ENCODE assay signal across 8 cellular contexts in the genomic region with DNA sequence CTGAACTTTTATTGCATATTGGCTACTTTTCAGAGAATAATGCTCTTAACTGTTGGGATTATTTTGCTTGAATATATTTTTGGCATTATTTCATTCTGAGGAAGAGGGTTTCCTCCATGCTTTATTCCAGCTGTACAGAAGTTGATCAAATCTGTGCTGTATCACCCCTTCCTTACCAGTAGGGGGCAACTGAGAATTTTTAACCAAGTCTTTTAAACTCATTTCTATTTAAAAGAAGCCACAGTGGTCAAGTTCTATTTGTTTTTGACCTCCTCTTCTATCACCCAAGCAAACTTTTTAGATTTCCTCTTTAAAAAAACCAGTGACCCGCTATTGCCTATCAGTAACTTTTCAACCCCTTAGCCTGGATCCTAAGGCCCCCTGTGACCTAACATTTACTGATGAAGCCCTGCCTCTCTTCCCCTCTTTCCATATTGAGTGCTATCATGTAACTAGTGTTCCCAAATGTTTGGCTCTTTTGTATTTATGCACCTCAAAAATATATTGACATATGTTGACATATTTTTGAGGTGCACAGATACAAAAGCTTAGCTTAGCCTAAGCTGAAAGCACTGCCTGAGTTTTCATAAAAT.
DNase-seq lines count a peak whose midpoint lies in the region; ATAC-seq, FAIRE-seq and TF ChIP-seq lines count a peak whose summit lies in the region.

No MANE protein-coding gene starts in this region.

- no peak overlapping the region for H3K4me3 ChIP-seq in fibroblast of villous mesenchyme (ENCODE audit: low read depth, low read length)
- no peak overlapping the region for H3K4me3 ChIP-seq in thoracic aorta

- H3K4me1 ChIP-seq in thoracic aorta (ENCODE audit: control insufficient read depth in 1 of 2, low read depth in 2 of 2) = no peaks in the 10 kb centered on the region

- H3K27me3 ChIP-seq in thoracic aorta (replicated peaks; ENCODE audit: insufficient read depth) = no peaks in the 10 kb centered on the region

- H3K27ac ChIP-seq in thoracic aorta = no peak overlapping the region

- no peak overlapping the region for H3K27ac Mint-ChIP-seq in activated CD4-positive, alpha-beta memory T cell treated with anti-CD3 and anti-CD28 coated beads, Interleukin-2, amount 10 ng/mL, durations not matched to agents 7 days and 5 days

- H3K27me3 Mint-ChIP-seq in activated CD4-positive, alpha-beta memory T cell treated with anti-CD3 and anti-CD28 coated beads, Interleukin-2, amount 10 ng/mL, durations not matched to agents 7 days and 5 days = peaks cover 1% of the 10 kb centered on the region

- FAIRE-seq in GM18507 (lab: Jason Lieb, UNC) = peak; percentile 71

- no peaks in the 10 kb centered on the region for H3K9me3 ChIP-seq in thoracic aorta

- POLR2A ChIA-PET in activated CD4-positive, alpha-beta memory T cell treated with anti-CD3 and anti-CD28 coated beads, Interleukin-2, amount 10 ng/mL, durations not matched to agents 7 days and 5 days (lab: Charles Lee) = no interaction called here

- no peaks in the 10 kb centered on the region for H3K4me1 Mint-ChIP-seq in activated CD4-positive, alpha-beta memory T cell treated with anti-CD3 and anti-CD28 coated beads, Interleukin-2, amount 10 ng/mL, durations not matched to agents 7 days and 5 days

- H3K36me3 Mint-ChIP-seq in activated CD4-positive, alpha-beta memory T cell treated with anti-CD3 and anti-CD28 coated beads, Interleukin-2, amount 10 ng/mL, durations not matched to agents 7 days and 5 days (ENCODE audit: low read depth) = no peaks in the 10 kb centered on the region

- H3K4me3 Mint-ChIP-seq in activated CD4-positive, alpha-beta memory T cell treated with anti-CD3 and anti-CD28 coated beads, Interleukin-2, amount 10 ng/mL, durations not matched to agents 7 days and 5 days = no peak overlapping the region

- DNase-seq in AG08395 (ENCODE audit: low spot score) (peak; percentile 39), GM18507 (ENCODE audit: extremely low spot score, insufficient read length, low read depth) (no peak), RPMI8226 (peak; percentile 17), fibroblast of villous mesenchyme (ENCODE audit: low read depth) (peak; percentile 37), thoracic aorta (ENCODE audit: low spot score) (no peak)
- DNase-seq in activated CD4-positive, alpha-beta memory T cell treated with anti-CD3 and anti-CD28 coated beads, Interleukin-2, amount 10 ng/mL, durations not matched to agents 7 days and 5 days = no peak

- ATAC-seq in HG03108 (IDR thresholded peaks at IDR 0.05; ENCODE audit: unreplicated experiment) (peak; percentile 72), thoracic aorta (ENCODE audit: insufficient number of reproducible peaks, low FRiP score, low read depth) (no peak), HG03280 (IDR thresholded peaks at IDR 0.05; ENCODE audit: unreplicated experiment) (no peak)

- H3K9me3 Mint-ChIP-seq in activated CD4-positive, alpha-beta memory T cell treated with anti-CD3 and anti-CD28 coated beads, Interleukin-2, amount 10 ng/mL, durations not matched to agents 7 days and 5 days = no peaks in the 10 kb centered on the region

- H3K36me3 ChIP-seq in thoracic aorta = no peaks in the 10 kb centered on the region

- TF ChIP-seq CTCF in fibroblast of villous mesenchyme (IDR thresholded peaks at IDR 0.05; ENCODE audit: insufficient read depth, low read depth, low read length) = peak; percentile 78
- TF ChIP-seq CTCF in thoracic aorta (IDR thresholded peaks at IDR 0.05) = peak; percentile 69

- CTCF ChIA-PET in activated CD4-positive, alpha-beta memory T cell treated with anti-CD3 and anti-CD28 coated beads, Interleukin-2, amount 10 ng/mL, durations not matched to agents 7 days and 5 days (lab: Charles Lee) = interaction anchor here (0.5 to 2.0 kb wide), 8 partner anchors 8 to 762 kb away, joined by 3 to 8 read pairs (median 4); no protein-coding TSS in a partner anchor

Comparison
In these comparisons a context has a peak if more than half of its experiments do, and no peak if none do; other contexts are left out.
1. DNase-seq: peak in AG08395 (single experiment), RPMI8226 (single experiment) and fibroblast of villous mesenchyme (single experiment); none in GM18507 (single experiment), thoracic aorta (single experiment) and activated CD4-positive, alpha-beta memory T cell treated with anti-CD3 and anti-CD28 coated beads, Interleukin-2, amount 10 ng/mL, durations not matched to agents 7 days and 5 days (single experiment).